Comparison of ENCODE assay signal across 23 cellular contexts in the genomic region with DNA sequence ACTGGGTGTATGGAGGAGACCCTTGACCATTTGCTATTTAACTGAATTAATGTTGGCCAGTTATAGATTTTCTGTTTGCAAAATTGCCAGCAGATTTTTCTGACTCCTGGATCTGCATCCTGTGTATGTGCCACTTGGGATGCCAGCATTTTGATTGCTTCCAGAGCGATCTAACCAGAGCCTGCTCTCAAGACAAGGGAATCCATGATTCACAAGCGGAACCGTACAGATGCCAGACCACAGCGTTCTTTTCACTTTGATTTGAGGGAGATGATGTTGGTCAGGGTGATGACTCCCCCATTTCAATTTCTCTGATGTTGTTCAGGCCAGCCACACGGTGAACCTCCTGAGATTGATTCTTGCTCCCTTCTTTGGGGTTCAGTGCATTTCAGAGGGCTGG.
"Had no signal": no experiment of that assay in that cellular context is flagged by ENCODE, and none has a peak within 500 bp of the region (broad histone marks: within the 10 kb centered on the region; RNA-seq: fewer than 3 reads in every experiment).

No MANE protein-coding gene starts in this region.

- H3K27me3 ChIP-seq: ascending aorta, breast epithelium, left lung had no signal

- DNase-seq: activated CD4-positive, alpha-beta T cell treated with anti-CD3 and anti-CD28 coated beads, Interleukin-2, amount 50 U/mL, for 1 hour; activated CD4-positive, CD25-positive, alpha-beta regulatory T cell treated with anti-CD3 and anti-CD28 coated beads, Interleukin-2, amount 50 U/mL, for 72 hours; activated CD8-positive, alpha-beta memory T cell treated with anti-CD3 and anti-CD28 coated beads, Interleukin-2, amount 50 U/mL, for 4 hours; activated effector memory CD4-positive, alpha-beta T cell treated with Interleukin-2 at 50 U/mL for 16 hours; activated naive CD4-positive, alpha-beta T cell treated with anti-CD3 and anti-CD28 coated beads, Interleukin-2, amount 50 U/mL, for 16 hours; activated T-cell treated with anti-CD3 and anti-CD28 coated beads, Interleukin-2, amount 50 U/mL, for 4 hours; cerebellar nuclear complex; effector CD4-positive, alpha-beta T cell; foreskin melanocyte; glutamatergic neuron; kidney; left lung; midbrain; nephron progenitor cell; nucleus accumbens; posterior cingulate gyrus; stimulated activated CD4-positive, alpha-beta T cell treated with anti-CD3 and anti-CD28 coated beads, Interleukin-2, amount 100 ng/mL, for 24 hours; stimulated activated naive CD4-positive, alpha-beta T cell treated with Interleukin-2 at 50 U/mL for 16 hours; T-helper 2 cell had no signal

- ATAC-seq: activated T-cell treated with anti-CD3 and anti-CD28 coated beads, Interleukin-2, amount 50 U/mL, for 4 hours; esophagus mucosa; left lung had no signal

- H3K4me3 ChIP-seq: ascending aorta, breast epithelium, left lung had no signal

- H3K27ac ChIP-seq: ascending aorta, breast epithelium, left lung, VCaP had no signal

- H3K36me3 ChIP-seq: breast epithelium, left lung had no signal

- H3K9me3 ChIP-seq: ascending aorta, breast epithelium, left lung had no signal

- H3K4me1 ChIP-seq: ascending aorta, breast epithelium, left lung had no signal
